ENCODE assay signal across 19 cellular contexts in genomic region chr10:120833222-120833928, GRCh38.
"Had no signal": no experiment of that assay in that cellular context is flagged by ENCODE, and none has a peak within 500 bp of the region (broad histone marks: within the 10 kb centered on the region; RNA-seq: fewer than 3 reads in every experiment).

No MANE protein-coding gene starts in this region.

- H3K4me1 Mint-ChIP-seq: activated CD4-positive, alpha-beta T cell treated with anti-CD3 and anti-CD28 coated beads, Interleukin-2, amount 10 ng/mL, durations not matched to agents 24 days and 14 days; neural crest cell had no signal

- H3K4me3 ChIP-seq: ovary, tibial artery, uterus had no signal

- ATAC-seq: activated CD8-positive, alpha-beta T cell treated with anti-CD3 and anti-CD28 coated beads, Interleukin-2, amount 10 ng/mL, durations not matched to agents 7 days and 5 days; sciatic nerve had no signal

- H3K9me3 Mint-ChIP-seq: activated B cell treated with CpG ODN at 0.5 μM for 24 hours; activated CD4-positive, alpha-beta T cell treated with anti-CD3 and anti-CD28 coated beads, Interleukin-2, amount 10 ng/mL, durations not matched to agents 24 days and 14 days; neural crest cell had no signal

- DNase-seq: activated B cell treated with CpG ODN at 0.5 μM for 24 hours; activated CD4-positive, alpha-beta T cell treated with anti-CD3 and anti-CD28 coated beads, Interleukin-2, amount 10 ng/mL, durations not matched to agents 24 days and 14 days; activated CD8-positive, alpha-beta memory T cell treated with anti-CD3 and anti-CD28 coated beads, Interleukin-2, amount 50 U/mL, for 4 hours; activated CD8-positive, alpha-beta T cell treated with anti-CD3 and anti-CD28 coated beads, Interleukin-2, amount 10 ng/mL, durations not matched to agents 7 days and 5 days; activated gamma-delta T cell; activated T-cell treated with anti-CD3 and anti-CD28 coated beads, Interleukin-2, amount 50 U/mL, for 48 hours; amniotic stem cell; central memory CD4-positive, alpha-beta T cell; cortex of kidney; effector CD8-positive, alpha-beta T cell; mesendoderm; ovary; stimulated activated CD4-positive, alpha-beta T cell treated with anti-CD3 and anti-CD28 coated beads, Interleukin-12 subunit alpha, Interleukin-12 subunit beta, amount 100 ng/mL, for 4 hours; stimulated activated CD4-positive, alpha-beta T cell treated with anti-CD3 and anti-CD28 coated beads, Interleukin-2, amount 100 ng/mL, for 24 hours; tibial artery; uterus had no signal

- H3K27ac Mint-ChIP-seq: activated B cell treated with CpG ODN at 0.5 μM for 24 hours; activated CD4-positive, alpha-beta T cell treated with anti-CD3 and anti-CD28 coated beads, Interleukin-2, amount 10 ng/mL, durations not matched to agents 24 days and 14 days; activated CD8-positive, alpha-beta T cell treated with anti-CD3 and anti-CD28 coated beads, Interleukin-2, amount 10 ng/mL, durations not matched to agents 7 days and 5 days; activated naive CD8-positive, alpha-beta T cell had no signal

- H3K36me3 ChIP-seq: ovary, tibial artery, uterus had no signal

- H3K4me1 ChIP-seq: tibial artery, uterus had no signal

- H3K27me3 ChIP-seq: ovary, tibial artery, uterus had no signal

- H3K4me3 Mint-ChIP-seq: activated B cell treated with CpG ODN at 0.5 μM for 24 hours; activated CD4-positive, alpha-beta T cell treated with anti-CD3 and anti-CD28 coated beads, Interleukin-2, amount 10 ng/mL, durations not matched to agents 24 days and 14 days; activated CD8-positive, alpha-beta T cell treated with anti-CD3 and anti-CD28 coated beads, Interleukin-2, amount 10 ng/mL, durations not matched to agents 7 days and 5 days; activated naive CD8-positive, alpha-beta T cell; neural crest cell had no signal

- H3K27ac ChIP-seq: ovary, tibial artery, uterus had no signal

- H3K9me3 ChIP-seq: ovary, tibial artery, uterus had no signal
